Comparison of ENCODE assay signal across 31 cellular contexts in genomic region chr15:34802803-34803395, GRCh38. TPM values are rescaled to one million over a fixed set of nuclear protein-coding genes. Genes with fewer than 3 reads are reported as not detected.
"Had no signal": no experiment of that assay in that cellular context is flagged by ENCODE, and none has a peak within 500 bp of the region (broad histone marks: within the 10 kb centered on the region; RNA-seq: fewer than 3 reads in every experiment).

No MANE protein-coding gene starts in this region.

- ATAC-seq: activated CD8-positive, alpha-beta T cell treated with anti-CD3 and anti-CD28 coated beads, Interleukin-2, amount 10 ng/mL, durations not matched to agents 7 days and 5 days; effector memory CD8-positive, alpha-beta T cell; left lobe of liver; lower lobe of right lung; naive thymus-derived CD8-positive, alpha-beta T cell; right cardiac atrium had no signal

- FAIRE-seq: astrocyte, endothelial cell of umbilical vein, frontal cortex, TTC549 had no signal

- H3K36me3 Mint-ChIP-seq: activated naive CD8-positive, alpha-beta T cell had no signal

- H3K4me3 Mint-ChIP-seq: activated CD8-positive, alpha-beta T cell treated with anti-CD3 and anti-CD28 coated beads, Interleukin-2, amount 10 ng/mL, durations not matched to agents 7 days and 5 days; activated naive CD8-positive, alpha-beta T cell; effector memory CD8-positive, alpha-beta T cell; naive thymus-derived CD8-positive, alpha-beta T cell; stimulated activated naive CD8-positive, alpha-beta T cell treated with anti-CD3 and anti-CD28 coated beads, Interleukin-15, Interleukin-2, amounts not matched to agents 100 ng/mL and 50 ng/mL, for 24 hours had no signal

- H3K36me3 ChIP-seq: adrenal gland, colonic mucosa, esophagus muscularis mucosa, lower lobe of right lung, prostate gland, thyroid gland, WERI-Rb-1 had no signal

- H3K4me1 ChIP-seq: adrenal gland, colonic mucosa, lower lobe of right lung, prostate gland had no signal

- DNase-seq: activated CD4-positive, alpha-beta T cell treated with anti-CD3 and anti-CD28 coated beads, Interleukin-2, amount 50 U/mL, for 1 hour; activated CD4-positive, CD25-positive, alpha-beta regulatory T cell treated with anti-CD3 and anti-CD28 coated beads, Interleukin-2, amount 50 U/mL, for 72 hours; activated CD8-positive, alpha-beta T cell treated with anti-CD3 and anti-CD28 coated beads, Interleukin-2, amount 10 ng/mL, durations not matched to agents 7 days and 5 days; adrenal gland; colonic mucosa; dorsolateral prefrontal cortex; effector memory CD8-positive, alpha-beta T cell; head of caudate nucleus; hypothalamus; islet precursor cell; lower lobe of right lung; naive thymus-derived CD8-positive, alpha-beta T cell; right cardiac atrium; stimulated activated CD4-positive, alpha-beta T cell treated with anti-CD3 and anti-CD28 coated beads, Interleukin-1b, Interleukin-23, amount 100 ng/mL, for 48 hours; substantia nigra; T-helper 1 cell; thyroid gland; WERI-Rb-1 had no signal

- H3K4me3 ChIP-seq: adrenal gland, colonic mucosa, dorsolateral prefrontal cortex, esophagus muscularis mucosa, lower lobe of right lung, prostate gland, thyroid gland had no signal

- H3K4me1 Mint-ChIP-seq: naive thymus-derived CD8-positive, alpha-beta T cell had no signal

- H3K27me3 ChIP-seq: adrenal gland, colonic mucosa, esophagus muscularis mucosa, thyroid gland had no signal

- H3K9me3 ChIP-seq: adrenal gland, colonic mucosa, esophagus muscularis mucosa, lower lobe of right lung, prostate gland, thyroid gland had no signal

- H3K27ac ChIP-seq: adrenal gland, colonic mucosa, dorsolateral prefrontal cortex, esophagus muscularis mucosa, lower lobe of right lung, prostate gland, thyroid gland, WERI-Rb-1 had no signal

- H3K27ac Mint-ChIP-seq: activated CD8-positive, alpha-beta T cell treated with anti-CD3 and anti-CD28 coated beads, Interleukin-2, amount 10 ng/mL, durations not matched to agents 7 days and 5 days; activated naive CD8-positive, alpha-beta T cell; effector memory CD8-positive, alpha-beta T cell; naive thymus-derived CD8-positive, alpha-beta T cell; stimulated activated naive CD8-positive, alpha-beta T cell treated with anti-CD3 and anti-CD28 coated beads, Interleukin-15, Interleukin-2, amounts not matched to agents 100 ng/mL and 50 ng/mL, for 24 hours had no signal

RNA-seq across cellular contexts. Expression of gene ACTC1, which starts 7.5 kb away (rescaled TPM):
- total RNA-seq: activated CD8-positive, alpha-beta T cell treated with anti-CD3 and anti-CD28 coated beads, Interleukin-2, amount 10 ng/mL, durations not matched to agents 7 days and 5 days; endothelial cell of umbilical vein; left lobe of liver; naive thymus-derived CD8-positive, alpha-beta T cell; osteoblast had no signal
- polyA plus RNA-seq: naive thymus-derived CD8-positive, alpha-beta T cell had no signal

RNA-seq across cellular contexts. Expression of gene GJD2, which starts 48.1 kb away (rescaled TPM):
- total RNA-seq: activated CD8-positive, alpha-beta T cell treated with anti-CD3 and anti-CD28 coated beads, Interleukin-2, amount 10 ng/mL, durations not matched to agents 7 days and 5 days; colonic mucosa; endothelial cell of umbilical vein; esophagus muscularis mucosa; left lobe of liver; lower lobe of right lung; mesenteric fat pad; naive thymus-derived CD8-positive, alpha-beta T cell; osteoblast; prostate gland; skeletal muscle tissue; thyroid gland; ureter had no signal
- polyA plus RNA-seq: endothelial cell of umbilical vein; naive thymus-derived CD8-positive, alpha-beta T cell had no signal
